In genomic region chr17:17180141-17180603, GRCh38 we compare ENCODE assay signal across 14 cellular contexts. TPM values are rescaled to one million over a fixed set of nuclear protein-coding genes. Genes with fewer than 3 reads are reported as not detected.
DNase-seq lines count a peak whose midpoint lies in the region; ATAC-seq and TF ChIP-seq lines count a peak whose summit lies in the region.
"Had no signal": no experiment of that assay in that cellular context is flagged by ENCODE, and none has a peak within 500 bp of the region (broad histone marks: within the 10 kb centered on the region; RNA-seq: fewer than 3 reads in every experiment).

No MANE protein-coding gene starts in this region.

- peaks cover 42 to 54% of the 10 kb centered on the region in 2 donors for H3K36me3 Mint-ChIP-seq in activated naive CD4-positive, alpha-beta T cell treated with anti-CD3 and anti-CD28 coated beads, Interleukin-2, amount 50 U/mL, for 72 hours
- peaks cover 12% of the 10 kb centered on the region for H3K36me3 Mint-ChIP-seq in type B pancreatic cell

- ATAC-seq in activated naive CD4-positive, alpha-beta T cell treated with anti-CD3 and anti-CD28 coated beads, Interleukin-2, amount 50 U/mL, for 72 hours, result peak; percentile 8 to 10
- ATAC-seq in left lobe of liver (peak; percentile 9), HG03025 (IDR thresholded peaks at IDR 0.05; ENCODE audit: low FRiP score, unreplicated experiment) (no peak)

- H3K27me3 Mint-ChIP-seq in type B pancreatic cell, result no peaks in the 10 kb centered on the region

- H3K9me3 Mint-ChIP-seq in activated naive CD4-positive, alpha-beta T cell treated with anti-CD3 and anti-CD28 coated beads, Interleukin-2, amount 50 U/mL, for 72 hours, result no peaks in the 10 kb centered on the region
- H3K9me3 Mint-ChIP-seq in type B pancreatic cell, result no peaks in the 10 kb centered on the region

- peaks cover 2% of the 10 kb centered on the region for H3K4me1 Mint-ChIP-seq in type B pancreatic cell (ENCODE audit: unreplicated experiment)

- H3K4me3 Mint-ChIP-seq in type B pancreatic cell, result no peak overlapping the region

- DNase-seq in stimulated activated naive CD4-positive, alpha-beta T cell (lab: John Stamatoyannopoulos, UW), result peak in 4 of 6 experiments; percentile 17 to 36 (median 24)
- DNase-seq in stimulated activated naive CD4-positive, alpha-beta T cell treated with Interleukin-2 at 50 U/mL for 16 hours (lab: John Stamatoyannopoulos, UW), result no peak
- DNase-seq in activated naive CD4-positive, alpha-beta T cell treated with anti-CD3 and anti-CD28 coated beads, Interleukin-2, amount 50 U/mL, for 72 hours (ENCODE audit: low spot score in 2 of 2), result no peak
- DNase-seq in left lobe of liver (ENCODE audit: low spot score) (no peak), type B pancreatic cell (ENCODE audit: extremely low spot score, unreplicated experiment) (no peak), NCI-H1417 (lab: John Stamatoyannopoulos, UW) (no peak), AG20443 (ENCODE audit: low spot score) (no peak)
- DNase-seq: activated gamma-delta T cell, AML-193, cortex of kidney, foreskin melanocyte, NCI-H2029, upper lobe of left lung had no signal

- TF ChIP-seq CTCF in type B pancreatic cell (conservative IDR thresholded peaks at IDR 0.05), result no peak

- H3K27ac Mint-ChIP-seq in activated naive CD4-positive, alpha-beta T cell treated with anti-CD3 and anti-CD28 coated beads, Interleukin-2, amount 50 U/mL, for 72 hours, result peak overlapping the region; percentile 97 to 99
- peak overlapping the region; percentile 71 for H3K27ac Mint-ChIP-seq in type B pancreatic cell

RNA-seq across cellular contexts. Expression of gene PLD6, which starts 26.0 kb away (rescaled TPM):
- 1 to 10 TPM; 9.2 to 9.6 TPM for total RNA-seq in activated naive CD4-positive, alpha-beta T cell treated with anti-CD3 and anti-CD28 coated beads, Interleukin-2, amount 50 U/mL, for 72 hours
- total RNA-seq in left lobe of liver (4.2 TPM), type B pancreatic cell (ENCODE audit: low replicate concordance) (0.43 and 1.5 TPM in 2 replicates)

RNA-seq across cellular contexts. Expression of gene FLCN, which starts 56.8 kb away (rescaled TPM):
- total RNA-seq in activated naive CD4-positive, alpha-beta T cell treated with anti-CD3 and anti-CD28 coated beads, Interleukin-2, amount 50 U/mL, for 72 hours, result 10 to 100 TPM; 28.1 to 38.7 TPM
- 34.7 TPM for total RNA-seq in left lobe of liver
- 55.8 and 60.9 TPM in 2 replicates for total RNA-seq in type B pancreatic cell (ENCODE audit: low replicate concordance)

Comparison
In these comparisons a context has a peak if more than half of its experiments do, and no peak if none do; other contexts are left out.
1. DNase-seq: peak in stimulated activated naive CD4-positive, alpha-beta T cell (4 of 6); none in stimulated activated naive CD4-positive, alpha-beta T cell treated with Interleukin-2 at 50 U/mL for 16 hours (single experiment), activated naive CD4-positive, alpha-beta T cell treated with anti-CD3 and anti-CD28 coated beads, Interleukin-2, amount 50 U/mL, for 72 hours (0 of 2), left lobe of liver (single experiment), type B pancreatic cell (single experiment), NCI-H1417 (0 of 3) and AG20443 (single experiment).